Comparison of ENCODE assay signal across 13 cellular contexts in genomic region chr22:17436382-17436951, GRCh38.
DNase-seq lines count a peak whose midpoint lies in the region; ATAC-seq, FAIRE-seq and TF ChIP-seq lines count a peak whose summit lies in the region.
"Had no signal": no experiment of that assay in that cellular context is flagged by ENCODE, and none has a peak within 500 bp of the region (broad histone marks: within the 10 kb centered on the region; RNA-seq: fewer than 3 reads in every experiment).

No MANE protein-coding gene starts in this region.

- no peaks in the 10 kb centered on the region for H3K4me1 Mint-ChIP-seq in CD4-positive, alpha-beta memory T cell

- TF ChIP-seq CTCF in KMS-11 (conservative IDR thresholded peaks at IDR 0.05; ENCODE audit: low read depth, low read length) (no peak), dorsolateral prefrontal cortex (IDR thresholded peaks at IDR 0.05 in 54 of 56, conservative IDR thresholded peaks at IDR 0.05 in 2 of 56; ENCODE audit: low read depth in 1 of 56, partially characterized antibody in 56 of 56) (peak in 11 of 56 donors; percentile 5 to 41 (median 18)), neural cell (IDR thresholded peaks at IDR 0.05; ENCODE audit: poor library complexity, severe bottlenecking) (no peak)

- no peak for ATAC-seq in HG03045 (IDR thresholded peaks at IDR 0.05; ENCODE audit: unreplicated experiment)
- no peak for ATAC-seq in GM18519 (IDR thresholded peaks at IDR 0.05; ENCODE audit: low FRiP score, unreplicated experiment)
- ATAC-seq: T-helper 17 cell had no signal

- peak overlapping the region; percentile 60 for H3K27ac ChIP-seq in KMS-11
- H3K27ac ChIP-seq in dorsolateral prefrontal cortex, result peak overlapping the region in 58 of 59 donors; percentile 37 to 98 (median 88)
- no peak overlapping the region for H3K27ac ChIP-seq in neural cell (ENCODE audit: low read length)
- H3K27ac ChIP-seq in CD4-positive, alpha-beta memory T cell (ENCODE audit: low read depth, low read length), result no peak overlapping the region

- POLR2A ChIA-PET in CD4-positive, alpha-beta memory T cell (lab: Charles Lee; ENCODE audit: partially characterized antibody), result no interaction called here

- H3K9me2 ChIP-seq in neural cell (ENCODE audit: insufficient read depth, low read length), result no peaks in the 10 kb centered on the region

- intact Hi-C loops in dorsolateral prefrontal cortex (cut with DNase I), result loop anchor here (2.0 to 5.0 kb wide), 4 partner anchors 36 to 69 kb away; partner anchors contain the start of gene CECR2 (in 2 of the 2)
- intact Hi-C loops in CD4-positive, alpha-beta memory T cell (cut with micrococcal nuclease), result no loop called here

- H3K36me3 Mint-ChIP-seq in CD4-positive, alpha-beta memory T cell, result no peaks in the 10 kb centered on the region

- H3K4me3 ChIP-seq in KMS-11 (IDR thresholded peaks at IDR 0.05; ENCODE audit: insufficient read depth, low read depth, low read length) (no peak overlapping the region), dorsolateral prefrontal cortex (peak overlapping the region in 44 of 59 donors; percentile 0 to 53 (median 28)), neural cell (ENCODE audit: low read length) (peak overlapping the region; percentile 46)
- H3K4me3 ChIP-seq in CD4-positive, alpha-beta memory T cell (ENCODE audit: low read length in 2 of 2), result no peak overlapping the region

- TF ChIP-seq RAD21 in neural cell (conservative IDR thresholded peaks at IDR 0.05), result no peak

- peak overlapping the region; percentile 13; the same call in 1 of the 2 replicates for H3K9ac ChIP-seq in KMS-11
- no peak overlapping the region for H3K9ac ChIP-seq in neural cell (ENCODE audit: low read length)

- no peaks in the 10 kb centered on the region for H3K9me3 ChIP-seq in neural cell (ENCODE audit: low read length)
- no peaks in the 10 kb centered on the region for H3K9me3 ChIP-seq in CD4-positive, alpha-beta memory T cell (ENCODE audit: control insufficient read depth in 1 of 2, low read length in 2 of 2)

- H3K27me3 ChIP-seq in KMS-11 (ENCODE audit: insufficient read depth, low read depth), result no peaks in the 10 kb centered on the region
- peaks cover 0 to 5% (median 0%) of the 10 kb centered on the region in 45 donors for H3K27me3 ChIP-seq in dorsolateral prefrontal cortex
- no peaks in the 10 kb centered on the region for H3K27me3 ChIP-seq in neural cell (ENCODE audit: insufficient read depth, low read depth, low read length)
- H3K27me3 ChIP-seq in CD4-positive, alpha-beta memory T cell (ENCODE audit: insufficient read depth, low read length), result no peaks in the 10 kb centered on the region

- H3K36me3 ChIP-seq in KMS-11 (ENCODE audit: insufficient read depth) (no peaks in the 10 kb centered on the region), neural cell (ENCODE audit: insufficient read depth, low read length) (no peaks in the 10 kb centered on the region)
- no peaks in the 10 kb centered on the region for H3K36me3 ChIP-seq in CD4-positive, alpha-beta memory T cell (ENCODE audit: insufficient read depth, low read length)

- H3K27ac Mint-ChIP-seq in CD4-positive, alpha-beta memory T cell, result no peak overlapping the region
- H3K27ac Mint-ChIP-seq: activated T-helper 1 cell treated with anti-CD3 and anti-CD28 coated beads, Interleukin-12 subunit alpha, Interleukin-12 subunit beta, Interleukin-2, Interleukin-4 antibody, amounts not matched to agents 30 ng/mL and 10 ng/mL and 1 ng/mL, durations not matched to agents 14 hours and 24 hours and 36 hours; T-helper 17 cell had no signal

- peaks cover 41% of the 10 kb centered on the region for H3K4me1 ChIP-seq in KMS-11 (ENCODE audit: low read depth, poor library complexity, severe bottlenecking)
- no peaks in the 10 kb centered on the region for H3K4me1 ChIP-seq in CD4-positive, alpha-beta memory T cell (ENCODE audit: insufficient read depth, low read length)

- CTCF ChIA-PET in CD4-positive, alpha-beta memory T cell (lab: Charles Lee; ENCODE audit: partially characterized antibody), result interaction anchor here (0.8 kb wide), 1 partner anchor 386 kb away, joined by 3 read pairs; no protein-coding TSS in a partner anchor

- peak; percentile 15 for DNase-seq in GM18507 (ENCODE audit: extremely low spot score, insufficient read length, low read depth)
- peak in 1 of 10 donors; percentile 13 for DNase-seq in dorsolateral prefrontal cortex
- no peak for DNase-seq in NCI-H2029 treated with DMSO at 0.1 percent for 48 hours (lab: John Stamatoyannopoulos, UW)
- DNase-seq in CD4-positive, alpha-beta memory T cell, result no peak
- DNase-seq: DMS53; effector memory CD4-positive, alpha-beta T cell; stimulated activated CD4-positive, alpha-beta T cell treated with anti-CD3 and anti-CD28 coated beads, Interleukin-1b, Interleukin-23, amount 100 ng/mL, for 48 hours; T-helper 17 cell had no signal

- TF ChIP-seq EP300 in neural cell (conservative IDR thresholded peaks at IDR 0.05; ENCODE audit: poor library complexity, severe bottlenecking), result no peak

- no peaks in the 10 kb centered on the region for H3K9me3 Mint-ChIP-seq in CD4-positive, alpha-beta memory T cell
- H3K9me3 Mint-ChIP-seq: activated T-helper 1 cell treated with anti-CD3 and anti-CD28 coated beads, Interleukin-12 subunit alpha, Interleukin-12 subunit beta, Interleukin-2, Interleukin-4 antibody, amounts not matched to agents 30 ng/mL and 10 ng/mL and 1 ng/mL, durations not matched to agents 14 hours and 24 hours and 36 hours had no signal

- no peak overlapping the region for H3K4me3 Mint-ChIP-seq in CD4-positive, alpha-beta memory T cell
- H3K4me3 Mint-ChIP-seq: activated T-helper 1 cell treated with anti-CD3 and anti-CD28 coated beads, Interleukin-12 subunit alpha, Interleukin-12 subunit beta, Interleukin-2, Interleukin-4 antibody, amounts not matched to agents 30 ng/mL and 10 ng/mL and 1 ng/mL, durations not matched to agents 14 hours and 24 hours and 36 hours; T-helper 17 cell had no signal

- H2AFZ ChIP-seq in KMS-11 (ENCODE audit: low read depth) (peak overlapping the region; percentile 42; the same call in 1 of the 2 replicates), neural cell (ENCODE audit: low read depth, low read length) (no peak overlapping the region)

- peak; percentile 84 for FAIRE-seq in GM18507 (lab: Jason Lieb, UNC)

- H4K20me1 ChIP-seq in KMS-11 (ENCODE audit: insufficient read depth), result no peaks in the 10 kb centered on the region
- no peaks in the 10 kb centered on the region for H4K20me1 ChIP-seq in neural cell (ENCODE audit: insufficient read depth)

- H3K27me3 Mint-ChIP-seq in CD4-positive, alpha-beta memory T cell, result peaks cover 3 to 9% of the 10 kb centered on the region in 2 donors

- H3K79me2 ChIP-seq in KMS-11 (ENCODE audit: insufficient read depth, low read depth) (no peaks in the 10 kb centered on the region; the same call in 1 of the 2 replicates), neural cell (replicated peaks; ENCODE audit: insufficient read depth, low read length) (peaks cover 15% of the 10 kb centered on the region)

- H3K4me2 ChIP-seq in KMS-11 (peak overlapping the region; percentile 77), neural cell (ENCODE audit: low read length) (peak overlapping the region; percentile 25)

- no peaks in the 10 kb centered on the region for H3F3A ChIP-seq in neural cell (ENCODE audit: insufficient read depth, low read length, poor library complexity, severe bottlenecking)

TF ChIP-seq in neural cell, 6 proteins besides CTCF, POLR2A, EP300 and RAD21:
- TF ChIP-seq MXI1 (conservative IDR thresholded peaks at IDR 0.05; ENCODE audit: poor library complexity, severe bottlenecking) (no peak), TAF1 (IDR thresholded peaks at IDR 0.05; ENCODE audit: low read depth) (no peak), SMC3 (conservative IDR thresholded peaks at IDR 0.05; ENCODE audit: poor library complexity) (no peak), EZH2 (IDR thresholded peaks at IDR 0.05; ENCODE audit: borderline replicate concordance, insufficient read depth, low read length, poor library complexity, severe bottlenecking) (no peak)

Comparison
In these comparisons a context has a peak if more than half of its experiments do, and no peak if none do; other contexts are left out.
1. H3K27ac ChIP-seq: peak in KMS-11 (single experiment) and dorsolateral prefrontal cortex (58 of 59); none in neural cell (single experiment) and CD4-positive, alpha-beta memory T cell (single experiment).
2. H3K4me3 ChIP-seq: peak in dorsolateral prefrontal cortex (44 of 59) and neural cell (single experiment); none in KMS-11 (single experiment) and CD4-positive, alpha-beta memory T cell (0 of 2).